ENCODE assay signal across 22 cellular contexts in the genomic region with DNA sequence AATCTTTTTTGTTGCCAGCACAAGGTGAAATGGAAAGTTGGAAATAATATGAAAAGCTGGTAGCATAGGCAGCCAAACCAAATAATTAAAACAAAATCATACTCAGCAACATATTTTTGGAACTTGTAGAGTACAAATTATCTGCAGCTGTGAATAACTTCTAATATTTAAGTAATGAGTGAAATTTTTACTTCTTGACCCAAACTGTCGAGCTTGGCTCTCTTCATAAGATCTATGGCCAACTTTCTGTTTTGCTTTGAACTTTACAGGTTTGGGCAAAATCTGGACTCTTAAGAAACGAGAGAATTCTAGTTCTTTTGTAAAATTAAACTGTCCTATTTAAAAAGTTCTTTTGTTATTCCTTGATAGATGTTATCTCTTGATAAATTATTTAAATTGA. TPM values are rescaled to one million over a fixed set of nuclear protein-coding genes. Genes with fewer than 3 reads are reported as not detected.
"Had no signal": no experiment of that assay in that cellular context is flagged by ENCODE, and none has a peak within 500 bp of the region (broad histone marks: within the 10 kb centered on the region; RNA-seq: fewer than 3 reads in every experiment).

No MANE protein-coding gene starts in this region.

- H3K36me3 ChIP-seq: lower lobe of right lung, suprapubic skin, tibial nerve, upper lobe of right lung, vagina had no signal

- H3K4me2 ChIP-seq: smooth muscle cell had no signal

- H3K9me3 ChIP-seq: lower lobe of right lung, suprapubic skin, upper lobe of right lung, vagina had no signal

- H3K27ac ChIP-seq: dorsolateral prefrontal cortex, foreskin keratinocyte, lower lobe of right lung, suprapubic skin, upper lobe of right lung, vagina had no signal

- H3K4me1 ChIP-seq: foreskin keratinocyte, lower lobe of right lung, suprapubic skin, tibial nerve, upper lobe of right lung, vagina had no signal

- H3K4me3 ChIP-seq: dorsolateral prefrontal cortex, lower lobe of right lung, smooth muscle cell, suprapubic skin, upper lobe of right lung, vagina had no signal

- ATAC-seq: foreskin keratinocyte; left lobe of liver; lower lobe of right lung; stimulated activated effector memory CD8-positive, alpha-beta T cell treated with anti-CD3 and anti-CD28 coated beads, Interleukin-12 subunit alpha, Interleukin-12 subunit beta, amount 100 ng/mL, for 72 hours; stimulated activated naive CD8-positive, alpha-beta T cell treated with anti-CD3 and anti-CD28 coated beads, Interleukin-15, Interleukin-2, amounts not matched to agents 100 U/mL and 50 U/mL, for 24 hours; upper lobe of right lung had no signal

- H3K27me3 ChIP-seq: dorsolateral prefrontal cortex, foreskin keratinocyte, suprapubic skin, tibial nerve, upper lobe of right lung, vagina had no signal

- DNase-seq: caudate nucleus; cortex of kidney; dorsolateral prefrontal cortex; effector CD8-positive, alpha-beta T cell; foreskin keratinocyte; head of caudate nucleus; hypothalamus; islet precursor cell; lower lobe of right lung; midbrain; nephron progenitor cell; posterior cingulate gyrus; stimulated activated CD4-positive, alpha-beta T cell treated with anti-CD3 and anti-CD28 coated beads, Interleukin-4, amount 100 ng/mL, for 1 hour; stimulated activated CD8-positive, alpha-beta memory T cell treated with anti-CD3 and anti-CD28 coated beads, Interleukin-4, amount 100 ng/mL, for 48 hours; stimulated activated naive CD8-positive, alpha-beta T cell treated with anti-CD3 and anti-CD28 coated beads, Interleukin-15, Interleukin-2, amounts not matched to agents 100 U/mL and 50 U/mL, for 24 hours; upper lobe of right lung had no signal

RNA-seq across cellular contexts. Expression of a gene that starts 25.6 kb away (rescaled TPM):
- total RNA-seq: foreskin keratinocyte had no signal
